In the genomic region with DNA sequence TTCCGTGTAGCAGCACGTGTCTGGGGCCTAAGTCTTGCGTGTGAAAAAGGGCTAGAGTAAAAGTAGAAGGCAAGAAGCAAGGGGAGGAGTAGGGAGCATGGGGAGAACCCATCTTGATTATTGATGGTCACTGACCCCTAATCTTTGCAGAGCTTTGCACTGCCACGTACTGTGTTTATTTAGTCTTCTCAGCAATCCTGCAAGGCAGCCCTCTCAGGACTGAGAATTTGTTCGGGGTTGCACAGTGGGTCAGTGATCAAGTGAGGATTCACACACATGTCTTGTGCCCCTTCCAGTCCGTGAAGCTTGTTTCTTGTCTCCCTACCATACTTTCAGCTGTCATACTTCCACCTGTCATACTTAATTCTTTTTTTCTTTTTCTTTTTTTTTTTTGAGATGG, we compare ENCODE assay signal across 2 cellular contexts.
TF ChIP-seq lines count a peak whose summit lies in the region.

No MANE protein-coding gene starts in this region.

TF ChIP-seq in GM23338, 12 proteins besides CTCF, POLR2A, EP300 and RAD21 (continues in another document):
- TF ChIP-seq, protein P1, sequence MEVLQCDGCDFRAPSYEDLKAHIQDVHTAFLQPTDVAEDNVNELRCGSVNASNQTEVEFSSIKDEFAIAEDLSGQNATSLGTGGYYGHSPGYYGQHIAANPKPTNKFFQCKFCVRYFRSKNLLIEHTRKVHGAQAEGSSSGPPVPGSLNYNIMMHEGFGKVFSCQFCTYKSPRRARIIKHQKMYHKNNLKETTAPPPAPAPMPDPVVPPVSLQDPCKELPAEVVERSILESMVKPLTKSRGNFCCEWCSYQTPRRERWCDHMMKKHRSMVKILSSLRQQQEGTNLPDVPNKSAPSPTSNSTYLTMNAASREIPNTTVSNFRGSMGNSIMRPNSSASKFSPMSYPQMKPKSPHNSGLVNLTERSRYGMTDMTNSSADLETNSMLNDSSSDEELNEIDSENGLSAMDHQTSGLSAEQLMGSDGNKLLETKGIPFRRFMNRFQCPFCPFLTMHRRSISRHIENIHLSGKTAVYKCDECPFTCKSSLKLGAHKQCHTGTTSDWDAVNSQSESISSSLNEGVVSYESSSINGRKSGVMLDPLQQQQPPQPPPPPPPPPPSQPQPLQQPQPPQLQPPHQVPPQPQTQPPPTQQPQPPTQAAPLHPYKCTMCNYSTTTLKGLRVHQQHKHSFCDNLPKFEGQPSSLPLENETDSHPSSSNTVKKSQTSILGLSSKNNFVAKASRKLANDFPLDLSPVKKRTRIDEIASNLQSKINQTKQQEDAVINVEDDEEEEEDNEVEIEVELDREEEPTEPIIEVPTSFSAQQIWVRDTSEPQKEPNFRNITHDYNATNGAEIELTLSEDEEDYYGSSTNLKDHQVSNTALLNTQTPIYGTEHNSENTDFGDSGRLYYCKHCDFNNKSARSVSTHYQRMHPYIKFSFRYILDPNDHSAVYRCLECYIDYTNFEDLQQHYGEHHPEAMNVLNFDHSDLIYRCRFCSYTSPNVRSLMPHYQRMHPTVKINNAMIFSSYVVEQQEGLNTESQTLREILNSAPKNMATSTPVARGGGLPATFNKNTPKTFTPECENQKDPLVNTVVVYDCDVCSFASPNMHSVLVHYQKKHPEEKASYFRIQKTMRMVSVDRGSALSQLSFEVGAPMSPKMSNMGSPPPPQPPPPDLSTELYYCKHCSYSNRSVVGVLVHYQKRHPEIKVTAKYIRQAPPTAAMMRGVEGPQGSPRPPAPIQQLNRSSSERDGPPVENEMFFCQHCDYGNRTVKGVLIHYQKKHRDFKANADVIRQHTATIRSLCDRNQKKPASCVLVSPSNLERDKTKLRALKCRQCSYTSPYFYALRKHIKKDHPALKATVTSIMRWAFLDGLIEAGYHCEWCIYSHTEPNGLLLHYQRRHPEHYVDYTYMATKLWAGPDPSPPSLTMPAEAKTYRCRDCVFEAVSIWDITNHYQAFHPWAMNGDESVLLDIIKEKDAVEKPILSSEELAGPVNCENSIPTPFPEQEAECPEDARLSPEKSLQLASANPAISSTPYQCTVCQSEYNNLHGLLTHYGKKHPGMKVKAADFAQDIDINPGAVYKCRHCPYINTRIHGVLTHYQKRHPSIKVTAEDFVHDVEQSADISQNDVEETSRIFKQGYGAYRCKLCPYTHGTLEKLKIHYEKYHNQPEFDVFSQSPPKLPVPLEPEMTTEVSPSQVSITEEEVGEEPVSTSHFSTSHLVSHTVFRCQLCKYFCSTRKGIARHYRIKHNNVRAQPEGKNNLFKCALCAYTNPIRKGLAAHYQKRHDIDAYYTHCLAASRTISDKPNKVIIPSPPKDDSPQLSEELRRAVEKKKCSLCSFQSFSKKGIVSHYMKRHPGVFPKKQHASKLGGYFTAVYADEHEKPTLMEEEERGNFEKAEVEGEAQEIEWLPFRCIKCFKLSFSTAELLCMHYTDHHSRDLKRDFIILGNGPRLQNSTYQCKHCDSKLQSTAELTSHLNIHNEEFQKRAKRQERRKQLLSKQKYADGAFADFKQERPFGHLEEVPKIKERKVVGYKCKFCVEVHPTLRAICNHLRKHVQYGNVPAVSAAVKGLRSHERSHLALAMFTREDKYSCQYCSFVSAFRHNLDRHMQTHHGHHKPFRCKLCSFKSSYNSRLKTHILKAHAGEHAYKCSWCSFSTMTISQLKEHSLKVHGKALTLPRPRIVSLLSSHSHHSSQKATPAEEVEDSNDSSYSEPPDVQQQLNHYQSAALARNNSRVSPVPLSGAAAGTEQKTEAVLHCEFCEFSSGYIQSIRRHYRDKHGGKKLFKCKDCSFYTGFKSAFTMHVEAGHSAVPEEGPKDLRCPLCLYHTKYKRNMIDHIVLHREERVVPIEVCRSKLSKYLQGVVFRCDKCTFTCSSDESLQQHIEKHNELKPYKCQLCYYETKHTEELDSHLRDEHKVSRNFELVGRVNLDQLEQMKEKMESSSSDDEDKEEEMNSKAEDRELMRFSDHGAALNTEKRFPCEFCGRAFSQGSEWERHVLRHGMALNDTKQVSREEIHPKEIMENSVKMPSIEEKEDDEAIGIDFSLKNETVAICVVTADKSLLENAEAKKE (CRISPR knock-in tag; IDR thresholded peaks at IDR 0.05): no peak
- TF ChIP-seq ZNF331 (CRISPR knock-in tag; IDR thresholded peaks at IDR 0.05; ENCODE audit: low read depth): no peak
- TF ChIP-seq EZH2phosphoT487 (IDR thresholded peaks at IDR 0.05; ENCODE audit: unreplicated experiment): no peak
- TF ChIP-seq, protein P2, sequence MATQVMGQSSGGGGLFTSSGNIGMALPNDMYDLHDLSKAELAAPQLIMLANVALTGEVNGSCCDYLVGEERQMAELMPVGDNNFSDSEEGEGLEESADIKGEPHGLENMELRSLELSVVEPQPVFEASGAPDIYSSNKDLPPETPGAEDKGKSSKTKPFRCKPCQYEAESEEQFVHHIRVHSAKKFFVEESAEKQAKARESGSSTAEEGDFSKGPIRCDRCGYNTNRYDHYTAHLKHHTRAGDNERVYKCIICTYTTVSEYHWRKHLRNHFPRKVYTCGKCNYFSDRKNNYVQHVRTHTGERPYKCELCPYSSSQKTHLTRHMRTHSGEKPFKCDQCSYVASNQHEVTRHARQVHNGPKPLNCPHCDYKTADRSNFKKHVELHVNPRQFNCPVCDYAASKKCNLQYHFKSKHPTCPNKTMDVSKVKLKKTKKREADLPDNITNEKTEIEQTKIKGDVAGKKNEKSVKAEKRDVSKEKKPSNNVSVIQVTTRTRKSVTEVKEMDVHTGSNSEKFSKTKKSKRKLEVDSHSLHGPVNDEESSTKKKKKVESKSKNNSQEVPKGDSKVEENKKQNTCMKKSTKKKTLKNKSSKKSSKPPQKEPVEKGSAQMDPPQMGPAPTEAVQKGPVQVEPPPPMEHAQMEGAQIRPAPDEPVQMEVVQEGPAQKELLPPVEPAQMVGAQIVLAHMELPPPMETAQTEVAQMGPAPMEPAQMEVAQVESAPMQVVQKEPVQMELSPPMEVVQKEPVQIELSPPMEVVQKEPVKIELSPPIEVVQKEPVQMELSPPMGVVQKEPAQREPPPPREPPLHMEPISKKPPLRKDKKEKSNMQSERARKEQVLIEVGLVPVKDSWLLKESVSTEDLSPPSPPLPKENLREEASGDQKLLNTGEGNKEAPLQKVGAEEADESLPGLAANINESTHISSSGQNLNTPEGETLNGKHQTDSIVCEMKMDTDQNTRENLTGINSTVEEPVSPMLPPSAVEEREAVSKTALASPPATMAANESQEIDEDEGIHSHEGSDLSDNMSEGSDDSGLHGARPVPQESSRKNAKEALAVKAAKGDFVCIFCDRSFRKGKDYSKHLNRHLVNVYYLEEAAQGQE (IDR thresholded peaks at IDR 0.05; ENCODE audit: unreplicated experiment): no peak
- no peak for TF ChIP-seq NANOG (IDR thresholded peaks at IDR 0.05; ENCODE audit: borderline replicate concordance)
- no peak for TF ChIP-seq POLR2AphosphoS5 (IDR thresholded peaks at IDR 0.05; ENCODE audit: low read depth)
- no peak for TF ChIP-seq CREB1 (CRISPR knock-in tag; IDR thresholded peaks at IDR 0.05; ENCODE audit: low read depth)
- no peak for TF ChIP-seq ZNF114 (CRISPR knock-in tag; IDR thresholded peaks at IDR 0.05)
- no peak for TF ChIP-seq EZH2 (IDR thresholded peaks at IDR 0.05; ENCODE audit: low read depth, unreplicated experiment)
- no peak for TF ChIP-seq STAT1 (IDR thresholded peaks at IDR 0.05; ENCODE audit: unreplicated experiment)

TF ChIP-seq in H1, 55 proteins besides CTCF, POLR2A, EP300 and RAD21:
- no peak for TF ChIP-seq SIRT6 (IDR thresholded peaks at IDR 0.05; ENCODE audit: low read length)
- TF ChIP-seq EGR1 (IDR thresholded peaks at IDR 0.05; ENCODE audit: borderline replicate concordance, low read depth, low read length): no peak
- TF ChIP-seq RFX5 (IDR thresholded peaks at IDR 0.05; ENCODE audit: borderline replicate concordance, low read depth, low read length): no peak
- TF ChIP-seq SP4 (IDR thresholded peaks at IDR 0.05; ENCODE audit: low read length): no peak
- TF ChIP-seq RBBP5 (IDR thresholded peaks at IDR 0.05; ENCODE audit: borderline replicate concordance, low read depth, low read length): no peak
- no peak for TF ChIP-seq SIN3A (conservative IDR thresholded peaks at IDR 0.05 in 1 of 2, IDR thresholded peaks at IDR 0.05 in 1 of 2; ENCODE audit: low read depth in 1 of 2, low read length in 2 of 2)
- TF ChIP-seq CHD2 (IDR thresholded peaks at IDR 0.05; ENCODE audit: low read length): no peak
- TF ChIP-seq FOSL1 (IDR thresholded peaks at IDR 0.05; ENCODE audit: insufficient read depth, low read depth, low read length): no peak
- TF ChIP-seq SP2 (IDR thresholded peaks at IDR 0.05; ENCODE audit: low read length): no peak
- TF ChIP-seq BACH1 (IDR thresholded peaks at IDR 0.05; ENCODE audit: low read length): no peak
- no peak for TF ChIP-seq TBP (IDR thresholded peaks at IDR 0.05; ENCODE audit: low read depth, low read length)
- TF ChIP-seq, protein P3, sequence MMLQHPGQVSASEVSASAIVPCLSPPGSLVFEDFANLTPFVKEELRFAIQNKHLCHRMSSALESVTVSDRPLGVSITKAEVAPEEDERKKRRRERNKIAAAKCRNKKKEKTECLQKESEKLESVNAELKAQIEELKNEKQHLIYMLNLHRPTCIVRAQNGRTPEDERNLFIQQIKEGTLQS (IDR thresholded peaks at IDR 0.05; ENCODE audit: insufficient read depth, low read depth, low read length): no peak
- TF ChIP-seq HDAC6 (IDR thresholded peaks at IDR 0.05; ENCODE audit: low read depth, low read length): no peak
- no peak for TF ChIP-seq POU5F1 (IDR thresholded peaks at IDR 0.05; ENCODE audit: low read depth, low read length)
